In genomic region chr17:1732241-1733046, GRCh38 we compare ENCODE assay signal across 22 cellular contexts. TPM values are rescaled to one million over a fixed set of nuclear protein-coding genes. Genes with fewer than 3 reads are reported as not detected.
DNase-seq lines count a peak whose midpoint lies in the region; ATAC-seq and TF ChIP-seq lines count a peak whose summit lies in the region.
"Had no signal": no experiment of that assay in that cellular context is flagged by ENCODE, and none has a peak within 500 bp of the region (broad histone marks: within the 10 kb centered on the region; RNA-seq: fewer than 3 reads in every experiment).

No MANE protein-coding gene starts in this region.

- TF ChIP-seq POLR2A in uterus (IDR thresholded peaks at IDR 0.05) = no peak

- no peaks in the 10 kb centered on the region for H3K27me3 Mint-ChIP-seq in activated B cell treated with CpG ODN at 0.5 μM for 24 hours
- no peaks in the 10 kb centered on the region for H3K27me3 Mint-ChIP-seq in natural killer cell treated with Interleukin-12 subunit alpha and Interleukin-12 subunit beta and Interleukin-15 and Interleukin-18, amount 100 ng/mL, for 72 hours
- H3K27me3 Mint-ChIP-seq: CD4-positive, alpha-beta T cell had no signal

- H3K36me3 ChIP-seq in HEK293 (ENCODE audit: control insufficient read depth in 2 of 2, insufficient read depth in 1 of 2, low read length in 2 of 2) = peaks cover 0 to 28% of the 10 kb centered on the region in 2 experiments; a peak in 2 of 3 replicates
- H3K36me3 ChIP-seq in uterus = no peaks in the 10 kb centered on the region

- H3K4me1 Mint-ChIP-seq in activated B cell treated with CpG ODN at 0.5 μM for 24 hours = peaks cover 45% of the 10 kb centered on the region
- peaks cover 12 to 22% of the 10 kb centered on the region in 2 donors for H3K4me1 Mint-ChIP-seq in natural killer cell treated with Interleukin-12 subunit alpha and Interleukin-12 subunit beta and Interleukin-15 and Interleukin-18, amount 100 ng/mL, for 72 hours (ENCODE audit: low read depth in 2 of 2)

- POLR2A ChIA-PET in HEK293 (lab: Yijun Ruan, JAX) = interaction anchor here (0.5 to 2.5 kb wide), 2 partner anchors 16 to 121 kb away, joined by 5 to 14 read pairs; no protein-coding TSS in a partner anchor
- POLR2A ChIA-PET in activated B cell treated with CpG ODN at 0.5 μM for 24 hours (lab: Charles Lee) = interaction anchor here (0.5 to 4.5 kb wide), 15 partner anchors 10 to 243 kb away, joined by 3 to 67 read pairs (median 7); partner anchors contain the start of genes RPA1, SMYD4 and WDR81

- H3K4me1 ChIP-seq in HEK293 (ENCODE audit: control insufficient read depth, insufficient read depth, low read length) = no peaks in the 10 kb centered on the region
- peaks cover 12 to 13% of the 10 kb centered on the region in 2 donors for H3K4me1 ChIP-seq in uterus

- peaks cover 61% of the 10 kb centered on the region for H3K36me3 Mint-ChIP-seq in activated B cell treated with CpG ODN at 0.5 μM for 24 hours (ENCODE audit: low read depth)
- H3K36me3 Mint-ChIP-seq in natural killer cell treated with Interleukin-12 subunit alpha and Interleukin-12 subunit beta and Interleukin-15 and Interleukin-18, amount 100 ng/mL, for 72 hours = no peaks in the 10 kb centered on the region

- no peak overlapping the region for H3K27ac ChIP-seq in HEK293 (ENCODE audit: extremely low read depth, low read depth, low read length)
- H3K27ac ChIP-seq in uterus = peak overlapping the region; percentile 33 to 97
- H3K27ac ChIP-seq: GM23248 had no signal

- CTCF ChIA-PET in HEK293 (lab: Yijun Ruan, JAX) (interaction anchor here (0.9 to 1.2 kb wide), 4 partner anchors 10 to 52 kb away, joined by 3 read pairs; no protein-coding TSS in a partner anchor), activated B cell treated with CpG ODN at 0.5 μM for 24 hours (lab: Charles Lee) (interaction anchor here (1.1 to 3.8 kb wide), 4 partner anchors 11 to 51 kb away, joined by 4 to 24 read pairs (median 14); no protein-coding TSS in a partner anchor)

- H3K4me3 ChIP-seq in HEK293 (ENCODE audit: low read depth, low read length) = no peak overlapping the region
- no peak overlapping the region for H3K4me3 ChIP-seq in uterus
- H3K4me3 ChIP-seq: GM23248, Peyer's patch had no signal

- DNase-seq in activated B cell treated with CpG ODN at 0.5 μM for 24 hours (peak; percentile 60), myocyte (ENCODE audit: low read depth) (peak; percentile 41), uterus (peak in 1 of 2 donors; percentile 26), DMS53 (lab: John Stamatoyannopoulos, UW) (no peak)
- no peak for DNase-seq in natural killer cell treated with Interleukin-12 subunit alpha and Interleukin-12 subunit beta and Interleukin-15 and Interleukin-18, amount 100 ng/mL, for 72 hours (ENCODE audit: low spot score)
- DNase-seq: ACHN; AML-193; CD4-positive, alpha-beta T cell; GM23248; HCEC 1CT; KG1; NCI-H1092; NCI-H146; NCI-H2081; NCI-H510A; NCI-H774; SHP77 had no signal

- H3K9me3 ChIP-seq in HEK293 (ENCODE audit: control insufficient read depth, insufficient read depth, low read depth, low read length) (no peaks in the 10 kb centered on the region), uterus (no peaks in the 10 kb centered on the region)
- H3K9me3 ChIP-seq: Peyer's patch had no signal

- ATAC-seq in activated B cell treated with CpG ODN at 0.5 μM for 24 hours (ENCODE audit: low read depth) (peak; percentile 86), HG02938 (IDR thresholded peaks at IDR 0.05; ENCODE audit: unreplicated experiment) (no peak)
- ATAC-seq in natural killer cell treated with Interleukin-12 subunit alpha and Interleukin-12 subunit beta and Interleukin-15 and Interleukin-18, amount 100 ng/mL, for 72 hours = no peak
- ATAC-seq: SK-N-SH treated with all-trans-retinoic acid at 6 μM for 48 hours had no signal

- peak overlapping the region; percentile 65 for H3K4me3 Mint-ChIP-seq in activated B cell treated with CpG ODN at 0.5 μM for 24 hours
- H3K4me3 Mint-ChIP-seq in natural killer cell treated with Interleukin-12 subunit alpha and Interleukin-12 subunit beta and Interleukin-15 and Interleukin-18, amount 100 ng/mL, for 72 hours = no peak overlapping the region
- H3K4me3 Mint-ChIP-seq: CD4-positive, alpha-beta T cell had no signal

- no peaks in the 10 kb centered on the region for H3K27me3 ChIP-seq in uterus
- H3K27me3 ChIP-seq: Peyer's patch had no signal

- intact Hi-C loops in activated B cell treated with CpG ODN at 0.5 μM for 24 hours (cut with micrococcal nuclease) (loop anchor here (1.0 to 2.0 kb wide), 2 partner anchors 8 to 38 kb away; partner anchors contain the start of gene WDR81), uterus (cut with DNase I; ENCODE audit: low total_unique reads) (no loop called here)

- no peak for TF ChIP-seq CTCF in HEK293 (tag by site-specific recombination; IDR thresholded peaks at IDR 0.05)
- TF ChIP-seq CTCF in activated B cell treated with CpG ODN at 0.5 μM for 24 hours (IDR thresholded peaks at IDR 0.05) = no peak
- no peak for TF ChIP-seq CTCF in uterus (IDR thresholded peaks at IDR 0.05)

- H3K27ac Mint-ChIP-seq in activated B cell treated with CpG ODN at 0.5 μM for 24 hours = peak overlapping the region; percentile 88
- no peak overlapping the region for H3K27ac Mint-ChIP-seq in natural killer cell treated with Interleukin-12 subunit alpha and Interleukin-12 subunit beta and Interleukin-15 and Interleukin-18, amount 100 ng/mL, for 72 hours
- H3K27ac Mint-ChIP-seq: CD4-positive, alpha-beta T cell had no signal

- H3K9me3 Mint-ChIP-seq in activated B cell treated with CpG ODN at 0.5 μM for 24 hours = no peaks in the 10 kb centered on the region
- H3K9me3 Mint-ChIP-seq in natural killer cell treated with Interleukin-12 subunit alpha and Interleukin-12 subunit beta and Interleukin-15 and Interleukin-18, amount 100 ng/mL, for 72 hours = no peaks in the 10 kb centered on the region
- H3K9me3 Mint-ChIP-seq: CD4-positive, alpha-beta T cell had no signal

TF ChIP-seq in HEK293, 187 proteins besides CTCF, POLR2A, EP300 and RAD21:
- peak; percentile 78 for TF ChIP-seq SCRT2 (tag by site-specific recombination; IDR thresholded peaks at IDR 0.05)
- no peak for TF ChIP-seq ZSCAN16 (tag by site-specific recombination; IDR thresholded peaks at IDR 0.05)

RNA-seq across cellular contexts. Expression of gene WDR81, which starts 7.9 kb away (rescaled TPM):
- total RNA-seq in activated B cell treated with CpG ODN at 0.5 μM for 24 hours (42.7 and 48.4 TPM in 2 replicates), myocyte (76.0 and 76.8 TPM in 2 replicates), uterus (10 to 100 TPM; 23.6 to 40.7 (median 29.9) TPM)
- 30.0 TPM for polyA plus RNA-seq in myocyte (2012)
- total RNA-seq in natural killer cell treated with Interleukin-12 subunit alpha and Interleukin-12 subunit beta and Interleukin-15 and Interleukin-18, amount 100 ng/mL, for 72 hours = 10 to 100 TPM; 17.9 to 30.9 TPM

RNA-seq across cellular contexts. Expression of gene SERPINF2, which starts 10.2 kb away (rescaled TPM):
- total RNA-seq in activated B cell treated with CpG ODN at 0.5 μM for 24 hours = 0.82 and 1.3 TPM in 2 replicates
- total RNA-seq in myocyte = 0.67 and 2.0 TPM in 2 replicates
- 1.1 TPM for polyA plus RNA-seq in myocyte (2012)
- total RNA-seq in uterus = 10 to 100 TPM in 2 of 4 donors, 1 to 10 TPM in 1, under 1 TPM in 1; 0.83 to 21.5 (median 10.0) TPM
- under 1 TPM in 1 of 2 donors, not detected in 1; 0.24 TPM for total RNA-seq in natural killer cell treated with Interleukin-12 subunit alpha and Interleukin-12 subunit beta and Interleukin-15 and Interleukin-18, amount 100 ng/mL, for 72 hours
- total RNA-seq: GM23248 had no signal

RNA-seq across cellular contexts. Expression of gene TLCD2, which starts 22.3 kb away (rescaled TPM):
- total RNA-seq in activated B cell treated with CpG ODN at 0.5 μM for 24 hours (0.02 and 0.04 TPM in 2 replicates), myocyte (1.7 and 1.8 TPM in 2 replicates), uterus (1 to 10 TPM in 3 of 4 donors, under 1 TPM in 1; 0.88 to 8.0 (median 5.4) TPM)
- 10.2 TPM for polyA plus RNA-seq in myocyte (2012)
- under 1 TPM; 0.17 to 0.78 TPM for total RNA-seq in natural killer cell treated with Interleukin-12 subunit alpha and Interleukin-12 subunit beta and Interleukin-15 and Interleukin-18, amount 100 ng/mL, for 72 hours

RNA-seq across cellular contexts. Expression of gene SERPINF1, which starts 29.4 kb away (rescaled TPM):
- 8.7 and 14.8 TPM in 2 replicates for total RNA-seq in activated B cell treated with CpG ODN at 0.5 μM for 24 hours
- total RNA-seq in myocyte = 5,512 and 6,691 TPM in 2 replicates
- polyA plus RNA-seq in myocyte (2012) = 567 TPM
- 100 to 1,000 TPM; 217 to 567 (median 435) TPM for total RNA-seq in uterus
- total RNA-seq in natural killer cell treated with Interleukin-12 subunit alpha and Interleukin-12 subunit beta and Interleukin-15 and Interleukin-18, amount 100 ng/mL, for 72 hours = not detected
- total RNA-seq: M059J had no signal

RNA-seq across cellular contexts. Expression of gene PRPF8, which starts 47.8 kb away (rescaled TPM):
- total RNA-seq in activated B cell treated with CpG ODN at 0.5 μM for 24 hours (401 and 442 TPM in 2 replicates), myocyte (86.1 and 89.3 TPM in 2 replicates), uterus (100 to 1,000 TPM; 123 to 413 (median 243) TPM)
- 147 TPM for polyA plus RNA-seq in myocyte (2012)
- 100 to 1,000 TPM; 348 to 422 TPM for total RNA-seq in natural killer cell treated with Interleukin-12 subunit alpha and Interleukin-12 subunit beta and Interleukin-15 and Interleukin-18, amount 100 ng/mL, for 72 hours

Comparison
In these comparisons a context has a peak if more than half of its experiments do, and no peak if none do; other contexts are left out.
1. DNase-seq: peak in activated B cell treated with CpG ODN at 0.5 μM for 24 hours (single experiment) and myocyte (single experiment); none in DMS53 (single experiment) and natural killer cell treated with Interleukin-12 subunit alpha and Interleukin-12 subunit beta and Interleukin-15 and Interleukin-18, amount 100 ng/mL, for 72 hours (single experiment).